In the genomic region with DNA sequence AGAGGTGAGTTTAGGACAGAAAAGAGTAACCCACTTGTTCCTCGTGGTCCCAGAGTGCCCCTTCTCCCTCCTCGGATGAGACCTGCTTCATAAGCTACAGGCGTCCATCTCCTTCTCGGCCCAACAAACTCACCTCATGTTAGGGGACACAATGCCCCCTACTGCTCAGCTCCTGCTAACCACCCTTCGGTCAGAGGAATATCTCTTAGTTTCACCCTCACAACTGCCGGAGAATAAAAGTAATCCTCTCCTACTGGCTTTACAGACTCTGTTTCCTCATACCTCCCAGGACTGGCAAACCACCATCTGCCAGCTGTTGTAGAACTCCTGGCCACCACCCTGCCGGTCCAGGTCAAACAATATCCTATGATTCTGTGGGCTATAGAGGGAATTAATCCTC, we compare ENCODE assay signal across 13 cellular contexts. TPM values are rescaled to one million over a fixed set of nuclear protein-coding genes. Genes with fewer than 3 reads are reported as not detected.
DNase-seq lines count a peak whose midpoint lies in the region; ATAC-seq and TF ChIP-seq lines count a peak whose summit lies in the region.
"Had no signal": no experiment of that assay in that cellular context is flagged by ENCODE, and none has a peak within 500 bp of the region (broad histone marks: within the 10 kb centered on the region; RNA-seq: fewer than 3 reads in every experiment).

No MANE protein-coding gene starts in this region.

- H3K9me3 ChIP-seq in mucosa of descending colon (no peaks in the 10 kb centered on the region), trophoblast cell (ENCODE audit: insufficient read depth, low read depth, low read length) (no peaks in the 10 kb centered on the region)

- in situ Hi-C loops in astrocyte of the spinal cord (cut with HindIII; ENCODE audit: low sequenced_read_pairs) = no loop called here

- TF ChIP-seq CTCF in AG09309 (IDR thresholded peaks at IDR 0.05; ENCODE audit: control insufficient read depth, insufficient read depth, low read depth, low read length, missing control alignments) (peak; percentile 31), astrocyte of the spinal cord (IDR thresholded peaks at IDR 0.05; ENCODE audit: low read depth, low read length) (peak; percentile 36), mucosa of descending colon (IDR thresholded peaks at IDR 0.05) (no peak)

- H4K12ac ChIP-seq in trophoblast cell (ENCODE audit: low read depth, low read length) = no peak overlapping the region

- no peak overlapping the region for H4K8ac ChIP-seq in trophoblast cell (ENCODE audit: low read depth, low read length)

- ATAC-seq in mucosa of descending colon (peak; percentile 76), GM19324 (IDR thresholded peaks at IDR 0.05; ENCODE audit: low FRiP score, unreplicated experiment) (no peak)
- ATAC-seq: stimulated activated naive CD8-positive, alpha-beta T cell treated with anti-CD3 and anti-CD28 coated beads, Interleukin-15, amount 100 ng/mL, for 72 hours had no signal

- no peak overlapping the region for H3K14ac ChIP-seq in trophoblast cell (ENCODE audit: low read length)

- H3K18ac ChIP-seq in trophoblast cell (ENCODE audit: low read length) = no peak overlapping the region

- intact Hi-C loops in mucosa of descending colon (cut with DNase I, micrococcal nuclease) = no loop called here

- H3K79me2 ChIP-seq in trophoblast cell (ENCODE audit: control insufficient read depth, insufficient read depth, low read length, poor library complexity) = no peaks in the 10 kb centered on the region

- no peak for DNase-seq in AG09309 (ENCODE audit: low read depth)
- peak; percentile 48 for DNase-seq in HT1080 (ENCODE audit: low read depth)
- DNase-seq in astrocyte of the spinal cord (ENCODE audit: low read depth, low spot score) = no peak
- peak in 2 of 3 donors; percentile 45 to 50 for DNase-seq in mucosa of descending colon
- DNase-seq in inferior parietal cortex (ENCODE audit: extremely low spot score) = no peak
- no peak for DNase-seq in trophoblast cell
- no peak for DNase-seq in hypothalamus (lab: John Stamatoyannopoulos, UW)
- DNase-seq: activated T-cell treated with anti-CD3 and anti-CD28 coated beads for 4 hours; CD4-positive, alpha-beta memory T cell; stimulated activated naive CD8-positive, alpha-beta T cell treated with anti-CD3 and anti-CD28 coated beads, Interleukin-15, amount 100 ng/mL, for 72 hours had no signal

- H2AK5ac ChIP-seq in trophoblast cell (ENCODE audit: low read length) = no peak overlapping the region

- H2AFZ ChIP-seq in trophoblast cell (ENCODE audit: insufficient read depth, low read length, poor library complexity) = no peak overlapping the region

- no peak overlapping the region for H3K27ac ChIP-seq in trophoblast cell (ENCODE audit: low read depth, low read length)

- no peaks in the 10 kb centered on the region for H3K36me3 ChIP-seq in mucosa of descending colon (ENCODE audit: low read depth)
- H3K36me3 ChIP-seq in trophoblast cell (ENCODE audit: control insufficient read depth in 1 of 2, insufficient read depth in 2 of 2, low read length in 2 of 2) = no peaks in the 10 kb centered on the region

- H3K79me1 ChIP-seq in trophoblast cell (ENCODE audit: low read length) = no peaks in the 10 kb centered on the region

- no peaks in the 10 kb centered on the region for H3K27me3 ChIP-seq in trophoblast cell (ENCODE audit: insufficient read depth, low read length)

- no peak overlapping the region for H3K23ac ChIP-seq in trophoblast cell (ENCODE audit: low read length)

- H3K4me2 ChIP-seq in trophoblast cell (ENCODE audit: low read length) = no peak overlapping the region

- H2BK12ac ChIP-seq in trophoblast cell (ENCODE audit: low read length) = no peak overlapping the region

- no peak overlapping the region for H2BK120ac ChIP-seq in trophoblast cell (ENCODE audit: insufficient read depth, low read length, poor library complexity)

- no peak overlapping the region for H3K4ac ChIP-seq in trophoblast cell (ENCODE audit: low read depth, low read length)

- H3K4me3 ChIP-seq in AG09309 (ENCODE audit: control insufficient read depth, low read depth, low read length) (no peak overlapping the region), astrocyte of the spinal cord (ENCODE audit: low read depth, low read length) (no peak overlapping the region), mucosa of descending colon (no peak overlapping the region), trophoblast cell (ENCODE audit: low read depth, low read length) (no peak overlapping the region)

- WGBS in trophoblast cell (ENCODE audit: extremely low coverage, insufficient coverage, insufficient read length) = no CpG with 5 or more reads among the region's 7 CpGs

- no peak overlapping the region for H3K9ac ChIP-seq in trophoblast cell (ENCODE audit: low read length)

- H2BK5ac ChIP-seq in trophoblast cell (ENCODE audit: low read depth, low read length, poor library complexity) = no peak overlapping the region

- H4K91ac ChIP-seq in trophoblast cell (ENCODE audit: low read depth, low read length) = no peak overlapping the region

- H3K4me1 ChIP-seq in mucosa of descending colon (ENCODE audit: low read depth) = peaks cover 1% of the 10 kb centered on the region
- peaks cover 4 to 5% of the 10 kb centered on the region in 2 experiments for H3K4me1 ChIP-seq in trophoblast cell (ENCODE audit: control insufficient read depth in 1 of 2, insufficient read depth in 2 of 2, low read length in 2 of 2)

RNA-seq across cellular contexts. Expression of a gene that starts 3.2 kb away (rescaled TPM):
- not detected in 2 replicates for total RNA-seq in HT1080 (2014; rRNA removed; shearing (Covaris generic))
- not detected in 2 replicates for polyA plus RNA-seq in HT1080 (2015; cell fraction: cytosol; rRNA removed)
- polyA plus RNA-seq in HT1080 (2015; cell fraction: nucleus; rRNA removed) = not detected in 2 replicates
- 1 to 10 TPM in 2 of 3 donors, not detected in 1; 3.1 to 8.0 TPM for total RNA-seq in mucosa of descending colon
- 0.05 and 0.06 TPM in 2 replicates for polyA plus RNA-seq in trophoblast cell (2013)
- total RNA-seq: CD4-positive, alpha-beta memory T cell; mononuclear cell; T-helper 2 cell treated with Interferon-gamma antibody and Interleukin-4, amounts not matched to agents 100 ng/mL and 5 ng/mL, for 36 hours had no signal
- polyA plus RNA-seq: CD4-positive, alpha-beta memory T cell had no signal

RNA-seq across cellular contexts. Expression of a gene that starts 24.7 kb away (rescaled TPM):
- total RNA-seq in HT1080 (2014; rRNA removed; shearing (Covaris generic)) = 1.2 and 1.6 TPM in 2 replicates
- polyA plus RNA-seq in HT1080 (2015; cell fraction: cytosol; rRNA removed) = 1.0 and 2.1 TPM in 2 replicates
- 1.6 and 3.3 TPM in 2 replicates for polyA plus RNA-seq in HT1080 (2015; cell fraction: nucleus; rRNA removed)
- total RNA-seq in mucosa of descending colon = 100 to 1,000 TPM in 1 of 3 donors, 10 to 100 TPM in 2; 57.7 to 212 (median 93.4) TPM
- 0.05 and 0.08 TPM in 2 replicates for polyA plus RNA-seq in trophoblast cell (2013)
- total RNA-seq: CD4-positive, alpha-beta memory T cell; mononuclear cell; T-helper 2 cell treated with Interferon-gamma antibody and Interleukin-4, amounts not matched to agents 100 ng/mL and 5 ng/mL, for 36 hours had no signal
- polyA plus RNA-seq: CD4-positive, alpha-beta memory T cell had no signal

Comparison
In these comparisons a context has a peak if more than half of its experiments do, and no peak if none do; other contexts are left out.
1. DNase-seq: peak in HT1080 (single experiment) and mucosa of descending colon (2 of 3); none in AG09309 (single experiment), astrocyte of the spinal cord (single experiment), inferior parietal cortex (single experiment), trophoblast cell (0 of 2) and hypothalamus (0 of 51).
2. RNA of a gene that starts 24.7 kb away (total RNA-seq): 57.7 to 212 TPM in mucosa of descending colon; 1.2 to 1.6 TPM in HT1080; every median in the first group is over 10 times any median in the second.